2 cellular contexts compared by ENCODE assay signal in the genomic region with DNA sequence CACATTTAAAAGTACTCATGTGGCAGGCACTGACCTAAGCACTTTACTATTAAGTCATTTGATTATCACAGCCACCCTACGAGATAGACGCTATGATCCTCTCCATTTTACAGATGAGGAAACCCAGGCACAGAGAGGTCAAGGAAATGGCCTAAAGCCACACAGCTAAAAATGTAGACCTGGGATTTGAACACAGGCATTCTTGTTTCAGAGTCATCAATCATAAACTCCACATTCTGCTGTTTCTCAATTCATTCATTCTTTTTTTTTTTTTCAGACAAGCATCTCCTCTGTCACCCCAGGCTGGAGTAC.
TF ChIP-seq lines count a peak whose summit lies in the region.

No MANE protein-coding gene starts in this region.

TF ChIP-seq in SK-N-SH, 30 proteins besides CTCF, POLR2A, EP300 and RAD21 (continued from another document):
- no peak for TF ChIP-seq YY1 (IDR thresholded peaks at IDR 0.05; ENCODE audit: low read depth)
- no peak for TF ChIP-seq MEF2A (IDR thresholded peaks at IDR 0.05; ENCODE audit: borderline replicate concordance, low read depth)
- TF ChIP-seq NRF1 (IDR thresholded peaks at IDR 0.05; ENCODE audit: low read depth, low read length) = no peak
- no peak for TF ChIP-seq SIN3A (IDR thresholded peaks at IDR 0.05; ENCODE audit: borderline replicate concordance, low read depth, low read length)
- no peak for TF ChIP-seq ELF1 (IDR thresholded peaks at IDR 0.05)
- TF ChIP-seq, protein P1, sequence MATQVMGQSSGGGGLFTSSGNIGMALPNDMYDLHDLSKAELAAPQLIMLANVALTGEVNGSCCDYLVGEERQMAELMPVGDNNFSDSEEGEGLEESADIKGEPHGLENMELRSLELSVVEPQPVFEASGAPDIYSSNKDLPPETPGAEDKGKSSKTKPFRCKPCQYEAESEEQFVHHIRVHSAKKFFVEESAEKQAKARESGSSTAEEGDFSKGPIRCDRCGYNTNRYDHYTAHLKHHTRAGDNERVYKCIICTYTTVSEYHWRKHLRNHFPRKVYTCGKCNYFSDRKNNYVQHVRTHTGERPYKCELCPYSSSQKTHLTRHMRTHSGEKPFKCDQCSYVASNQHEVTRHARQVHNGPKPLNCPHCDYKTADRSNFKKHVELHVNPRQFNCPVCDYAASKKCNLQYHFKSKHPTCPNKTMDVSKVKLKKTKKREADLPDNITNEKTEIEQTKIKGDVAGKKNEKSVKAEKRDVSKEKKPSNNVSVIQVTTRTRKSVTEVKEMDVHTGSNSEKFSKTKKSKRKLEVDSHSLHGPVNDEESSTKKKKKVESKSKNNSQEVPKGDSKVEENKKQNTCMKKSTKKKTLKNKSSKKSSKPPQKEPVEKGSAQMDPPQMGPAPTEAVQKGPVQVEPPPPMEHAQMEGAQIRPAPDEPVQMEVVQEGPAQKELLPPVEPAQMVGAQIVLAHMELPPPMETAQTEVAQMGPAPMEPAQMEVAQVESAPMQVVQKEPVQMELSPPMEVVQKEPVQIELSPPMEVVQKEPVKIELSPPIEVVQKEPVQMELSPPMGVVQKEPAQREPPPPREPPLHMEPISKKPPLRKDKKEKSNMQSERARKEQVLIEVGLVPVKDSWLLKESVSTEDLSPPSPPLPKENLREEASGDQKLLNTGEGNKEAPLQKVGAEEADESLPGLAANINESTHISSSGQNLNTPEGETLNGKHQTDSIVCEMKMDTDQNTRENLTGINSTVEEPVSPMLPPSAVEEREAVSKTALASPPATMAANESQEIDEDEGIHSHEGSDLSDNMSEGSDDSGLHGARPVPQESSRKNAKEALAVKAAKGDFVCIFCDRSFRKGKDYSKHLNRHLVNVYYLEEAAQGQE (IDR thresholded peaks at IDR 0.05; ENCODE audit: low read depth, low read length) = no peak
- TF ChIP-seq PBX3 (IDR thresholded peaks at IDR 0.05) = no peak

TF ChIP-seq in SK-N-SH treated with all-trans-retinoic acid at 6 μM for 48 hours, 23 proteins besides CTCF, POLR2A, EP300 and RAD21 (continued from another document):
- TF ChIP-seq CSRNP3 (CRISPR knock-in tag; IDR thresholded peaks at IDR 0.05) (no peak), PPARA (CRISPR knock-in tag; IDR thresholded peaks at IDR 0.05; ENCODE audit: borderline replicate concordance) (no peak), ZNF8 (CRISPR knock-in tag; IDR thresholded peaks at IDR 0.05) (no peak), ZNF565 (CRISPR knock-in tag; conservative IDR thresholded peaks at IDR 0.05; ENCODE audit: low read depth) (no peak), CSDC2 (CRISPR knock-in tag; IDR thresholded peaks at IDR 0.05) (no peak), ARNTL (CRISPR knock-in tag; IDR thresholded peaks at IDR 0.05; ENCODE audit: borderline replicate concordance, low read depth) (no peak), SNAI2 (CRISPR knock-in tag; IDR thresholded peaks at IDR 0.05) (no peak), ZFP30 (CRISPR knock-in tag; IDR thresholded peaks at IDR 0.05) (no peak)
